Comparison of ENCODE assay signal across 8 cellular contexts in the genomic region with DNA sequence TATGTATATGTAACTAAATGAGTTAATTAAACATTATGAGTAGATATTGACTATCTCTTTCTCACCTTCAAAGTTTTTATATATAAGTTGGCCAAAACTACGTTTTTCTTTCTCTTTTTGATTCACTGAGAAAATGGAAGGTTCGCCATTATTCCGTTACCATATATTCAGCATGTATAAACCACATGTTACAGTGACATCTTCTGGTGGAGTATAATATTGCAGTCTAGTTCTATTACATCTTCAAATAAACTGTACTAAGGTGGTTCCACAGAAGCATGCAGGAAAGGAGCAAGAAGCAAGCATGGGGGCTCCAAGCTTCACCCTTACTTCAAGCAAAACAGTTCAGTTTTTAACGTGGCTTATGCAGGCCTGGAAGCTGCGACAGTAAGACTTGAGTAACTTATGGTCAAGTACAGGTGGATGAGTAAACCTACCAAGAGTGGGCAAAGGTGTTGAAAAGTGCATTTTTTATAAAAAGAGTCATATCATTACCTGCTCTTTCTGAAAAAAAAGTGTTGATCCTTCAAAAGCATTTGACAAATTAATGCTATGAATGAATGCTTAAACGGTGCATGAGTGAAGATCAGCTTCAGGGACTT.
DNase-seq lines count a peak whose midpoint lies in the region; ATAC-seq, FAIRE-seq and TF ChIP-seq lines count a peak whose summit lies in the region.

No MANE protein-coding gene starts in this region.

- H3K4me3 ChIP-seq in DND-41 (ENCODE audit: low read depth in 1 of 2, low read length in 2 of 2) = no peak overlapping the region
- no peak overlapping the region for H3K4me3 ChIP-seq in KMS-11 (IDR thresholded peaks at IDR 0.05; ENCODE audit: insufficient read depth, low read depth, low read length)
- H3K4me3 ChIP-seq in endodermal cell (ENCODE audit: low read length) = no peak overlapping the region

- no peak overlapping the region for H3K9ac ChIP-seq in DND-41 (ENCODE audit: low read depth, low read length)
- H3K9ac ChIP-seq in KMS-11 = no peak overlapping the region
- H3K9ac ChIP-seq in endodermal cell (ENCODE audit: extremely low read depth, low read length, poor library complexity, severe bottlenecking) = no peak overlapping the region

- peak; percentile 77 for FAIRE-seq in RCC 7860 (lab: Jason Lieb, UNC)

- H3K36me3 ChIP-seq in DND-41 (ENCODE audit: insufficient read depth, low read length) (no peaks in the 10 kb centered on the region), KMS-11 (ENCODE audit: insufficient read depth) (no peaks in the 10 kb centered on the region), endodermal cell (ENCODE audit: control insufficient read depth, insufficient read depth, low read length) (no peaks in the 10 kb centered on the region)

- intact Hi-C loops in activated naive CD4-positive, alpha-beta T cell treated with anti-CD3 and anti-CD28 coated beads for 36 hours (cut with micrococcal nuclease) = loop anchor here (1.0 to 2.0 kb wide), 2 partner anchors 1113 to 1527 kb away; no protein-coding TSS in a partner anchor

- peak overlapping the region; percentile 63; the same call in 1 of the 2 replicates for H2AFZ ChIP-seq in DND-41 (ENCODE audit: low read depth, low read length)
- H2AFZ ChIP-seq in KMS-11 (ENCODE audit: low read depth) = no peak overlapping the region

- 20 to 25% methylated on average over 1 to 6 of the region's 6 CpGs for WGBS in endodermal cell (ENCODE audit: insufficient coverage in 1 of 2, insufficient read length in 1 of 2), 2 experiments

- H3K79me2 ChIP-seq in DND-41 (ENCODE audit: insufficient read depth, low read length) (no peaks in the 10 kb centered on the region), KMS-11 (ENCODE audit: insufficient read depth, low read depth) (no peaks in the 10 kb centered on the region)

- H3K27ac ChIP-seq in DND-41 (ENCODE audit: low read length) = no peak overlapping the region
- no peak overlapping the region for H3K27ac ChIP-seq in KMS-11
- no peak overlapping the region for H3K27ac ChIP-seq in endodermal cell (ENCODE audit: low read depth, low read length)

- no peaks in the 10 kb centered on the region for H3K9me3 ChIP-seq in DND-41 (ENCODE audit: insufficient read depth, low read length, severe bottlenecking)
- no peaks in the 10 kb centered on the region for H3K9me3 ChIP-seq in endodermal cell (ENCODE audit: control insufficient read depth, low read length)

- no peaks in the 10 kb centered on the region for H3K36me3 Mint-ChIP-seq in endodermal cell (ENCODE audit: low read depth)
- H3K36me3 Mint-ChIP-seq in activated T-helper 17 cell treated with anti-CD3 and anti-CD28 coated beads, Interleukin-2, amount 50 U/mL, for 72 hours (ENCODE audit: low read depth) = no peaks in the 10 kb centered on the region
- peaks cover 1% of the 10 kb centered on the region for H3K36me3 Mint-ChIP-seq in activated naive CD4-positive, alpha-beta T cell treated with anti-CD3 and anti-CD28 coated beads for 36 hours (ENCODE audit: low read depth)

- no peak for DNase-seq in DND-41
- DNase-seq in RCC 7860 (ENCODE audit: low spot score) = peak; percentile 71
- no peak for DNase-seq in endodermal cell
- peak; percentile 73 for DNase-seq in middle frontal gyrus (ENCODE audit: extremely low spot score, low spot score)
- no peak for DNase-seq in activated naive CD4-positive, alpha-beta T cell treated with anti-CD3 and anti-CD28 coated beads for 36 hours

- H3K4me3 Mint-ChIP-seq in endodermal cell = no peak overlapping the region
- H3K4me3 Mint-ChIP-seq in activated T-helper 17 cell treated with anti-CD3 and anti-CD28 coated beads, Interleukin-2, amount 50 U/mL, for 72 hours = no peak overlapping the region
- no peak overlapping the region for H3K4me3 Mint-ChIP-seq in activated naive CD4-positive, alpha-beta T cell treated with anti-CD3 and anti-CD28 coated beads for 36 hours

- no peaks in the 10 kb centered on the region for H3K9me3 Mint-ChIP-seq in endodermal cell
- no peaks in the 10 kb centered on the region for H3K9me3 Mint-ChIP-seq in activated T-helper 17 cell treated with anti-CD3 and anti-CD28 coated beads, Interleukin-2, amount 50 U/mL, for 72 hours
- no peaks in the 10 kb centered on the region for H3K9me3 Mint-ChIP-seq in activated naive CD4-positive, alpha-beta T cell treated with anti-CD3 and anti-CD28 coated beads for 36 hours

- H3K27me3 Mint-ChIP-seq in endodermal cell (ENCODE audit: insufficient read depth) = no peaks in the 10 kb centered on the region
- peaks cover 11% of the 10 kb centered on the region for H3K27me3 Mint-ChIP-seq in activated T-helper 17 cell treated with anti-CD3 and anti-CD28 coated beads, Interleukin-2, amount 50 U/mL, for 72 hours
- H3K27me3 Mint-ChIP-seq in activated naive CD4-positive, alpha-beta T cell treated with anti-CD3 and anti-CD28 coated beads for 36 hours (ENCODE audit: low read depth) = peaks cover 20% of the 10 kb centered on the region

- CTCF ChIA-PET in activated naive CD4-positive, alpha-beta T cell treated with anti-CD3 and anti-CD28 coated beads for 36 hours (lab: Charles Lee) = interaction anchor here (1.1 kb wide), 2 partner anchors 22 to 25 kb away, joined by 3 to 4 read pairs; no protein-coding TSS in a partner anchor

- H3K4me1 Mint-ChIP-seq in endodermal cell = no peaks in the 10 kb centered on the region
- H3K4me1 Mint-ChIP-seq in activated T-helper 17 cell treated with anti-CD3 and anti-CD28 coated beads, Interleukin-2, amount 50 U/mL, for 72 hours = no peaks in the 10 kb centered on the region
- no peaks in the 10 kb centered on the region for H3K4me1 Mint-ChIP-seq in activated naive CD4-positive, alpha-beta T cell treated with anti-CD3 and anti-CD28 coated beads for 36 hours (ENCODE audit: low read depth)

- H4K20me1 ChIP-seq in DND-41 (ENCODE audit: insufficient read depth, low read length) = no peaks in the 10 kb centered on the region
- no peaks in the 10 kb centered on the region for H4K20me1 ChIP-seq in KMS-11 (ENCODE audit: insufficient read depth)

- peak; percentile 90 for ATAC-seq in DND-41 (ENCODE audit: insufficient read depth, low read depth)
- peak; percentile 70 for ATAC-seq in GM21367 (IDR thresholded peaks at IDR 0.05; ENCODE audit: unreplicated experiment)
- no peak for ATAC-seq in activated T-helper 17 cell treated with anti-CD3 and anti-CD28 coated beads, Interleukin-2, amount 50 U/mL, for 72 hours (replicated peaks)

- TF ChIP-seq CTCF in DND-41 (IDR thresholded peaks at IDR 0.05; ENCODE audit: borderline replicate concordance, extremely low read depth, low read length, poor library complexity, severe bottlenecking) (peak; percentile 85), KMS-11 (conservative IDR thresholded peaks at IDR 0.05; ENCODE audit: low read depth, low read length) (peak; percentile 65; the same call in 1 of the 2 replicates), endodermal cell (conservative IDR thresholded peaks at IDR 0.05) (peak; percentile 86)

- H3K4me1 ChIP-seq in DND-41 (ENCODE audit: insufficient read depth, low read length) (no peaks in the 10 kb centered on the region), KMS-11 (ENCODE audit: low read depth, poor library complexity, severe bottlenecking) (no peaks in the 10 kb centered on the region), endodermal cell (ENCODE audit: control insufficient read depth, insufficient read depth, low read length) (no peaks in the 10 kb centered on the region)

- no peak overlapping the region for H3K27ac Mint-ChIP-seq in endodermal cell
- no peak overlapping the region for H3K27ac Mint-ChIP-seq in activated T-helper 17 cell treated with anti-CD3 and anti-CD28 coated beads, Interleukin-2, amount 50 U/mL, for 72 hours
- H3K27ac Mint-ChIP-seq in activated naive CD4-positive, alpha-beta T cell treated with anti-CD3 and anti-CD28 coated beads for 36 hours = no peak overlapping the region

- peak overlapping the region; percentile 41; the same call in 1 of the 2 replicates for H3K4me2 ChIP-seq in DND-41 (ENCODE audit: insufficient read depth, low read length)
- no peak overlapping the region for H3K4me2 ChIP-seq in KMS-11

- H3K27me3 ChIP-seq in DND-41 (ENCODE audit: insufficient read depth, low read length, poor library complexity) (no peaks in the 10 kb centered on the region), KMS-11 (ENCODE audit: insufficient read depth, low read depth) (no peaks in the 10 kb centered on the region), endodermal cell (ENCODE audit: control insufficient read depth, insufficient read depth, low read length, poor library complexity, severe bottlenecking) (peaks cover 6% of the 10 kb centered on the region)

Comparison
In these comparisons a context has a peak if more than half of its experiments do, and no peak if none do; other contexts are left out.
1. DNase-seq: peak in RCC 7860 (single experiment) and middle frontal gyrus (single experiment); none in DND-41 (single experiment), endodermal cell (single experiment) and activated naive CD4-positive, alpha-beta T cell treated with anti-CD3 and anti-CD28 coated beads for 36 hours (single experiment).
2. Peak in every context shown above with its lines, with median percentiles within 50 percentile points of each other: CTCF ChIP-seq.